ENCODE assay signal across 8 cellular contexts in genomic region chr6:1610497-1611321, GRCh38. TPM values are rescaled to one million over a fixed set of nuclear protein-coding genes. Genes with fewer than 3 reads are reported as not detected.
DNase-seq lines count a peak whose midpoint lies in the region; ATAC-seq lines count a peak whose summit lies in the region.

No MANE protein-coding gene starts in this region.

- 1 to 2% methylated on average over 87 to 99 of the region's 101 CpGs for WGBS in mesodermal cell (ENCODE audit: insufficient coverage in 2 of 2), 2 experiments

- peaks cover 0 to 9% (median 0%) of the 10 kb centered on the region in 7 donors for H3K9me3 Mint-ChIP-seq in CD4-positive, CD25-positive, alpha-beta regulatory T cell

- peaks cover 65% of the 10 kb centered on the region for H3K4me1 ChIP-seq in CD4-positive, CD25-positive, alpha-beta regulatory T cell (ENCODE audit: control insufficient read depth, insufficient read depth, low read length, poor library complexity, severe bottlenecking)
- peaks cover 19% of the 10 kb centered on the region for H3K4me1 ChIP-seq in mesodermal cell (ENCODE audit: control insufficient read depth, insufficient read depth, low read length, poor library complexity, severe bottlenecking)

- H3K36me3 ChIP-seq in CD4-positive, CD25-positive, alpha-beta regulatory T cell (ENCODE audit: control insufficient read depth, insufficient read depth, low read length), result no peaks in the 10 kb centered on the region
- H3K36me3 ChIP-seq in mesodermal cell (ENCODE audit: control insufficient read depth, insufficient read depth, low read length), result no peaks in the 10 kb centered on the region

- no peaks in the 10 kb centered on the region for H3K9me3 ChIP-seq in CD4-positive, CD25-positive, alpha-beta regulatory T cell (ENCODE audit: control insufficient read depth in 2 of 2, low read length in 2 of 2)
- H3K9me3 ChIP-seq in mesodermal cell (ENCODE audit: control insufficient read depth, low read length), result no peaks in the 10 kb centered on the region

- H3K4me1 Mint-ChIP-seq in CD4-positive, CD25-positive, alpha-beta regulatory T cell, result peaks cover 20 to 58% (median 44%) of the 10 kb centered on the region in 4 donors

- ATAC-seq in CD4-positive, CD25-positive, alpha-beta regulatory T cell (ENCODE audit: low read depth in 2 of 2), result no peak
- ATAC-seq in GM21360 (IDR thresholded peaks at IDR 0.05; ENCODE audit: unreplicated experiment) (peak; percentile 17), HG03175 (IDR thresholded peaks at IDR 0.05; ENCODE audit: unreplicated experiment) (no peak), GM18498 (IDR thresholded peaks at IDR 0.05; ENCODE audit: unreplicated experiment) (no peak), left lobe of liver (no peak)

- peaks cover 26% of the 10 kb centered on the region for H3K27me3 ChIP-seq in CD4-positive, CD25-positive, alpha-beta regulatory T cell (ENCODE audit: control insufficient read depth, insufficient read depth, low read length)

- H3K27me3 Mint-ChIP-seq in CD4-positive, CD25-positive, alpha-beta regulatory T cell, result peaks cover 65% of the 10 kb centered on the region

- no peaks in the 10 kb centered on the region for H3K36me3 Mint-ChIP-seq in CD4-positive, CD25-positive, alpha-beta regulatory T cell

- DNase-seq in CD4-positive, CD25-positive, alpha-beta regulatory T cell, result no peak
- DNase-seq in NCI-H526 treated with DMSO at 0.1 percent for 48 hours (lab: John Stamatoyannopoulos, UW), result peak; percentile 14
- peak; percentile 28 for DNase-seq in cerebellar cortex (ENCODE audit: low spot score)
- DNase-seq in left lobe of liver (ENCODE audit: low spot score), result no peak

- no peak overlapping the region for H3K4me3 ChIP-seq in CD4-positive, CD25-positive, alpha-beta regulatory T cell (ENCODE audit: low read depth, low read length)
- H3K4me3 ChIP-seq in mesodermal cell (ENCODE audit: extremely low read depth, insufficient read depth, low read length, poor library complexity, severe bottlenecking), result peak overlapping the region; percentile 38

- H3K27ac Mint-ChIP-seq in CD4-positive, CD25-positive, alpha-beta regulatory T cell, result no peak overlapping the region

- peak overlapping the region; percentile 59 to 88 (median 84) for H3K4me3 Mint-ChIP-seq in CD4-positive, CD25-positive, alpha-beta regulatory T cell

- no peak overlapping the region for H3K27ac ChIP-seq in CD4-positive, CD25-positive, alpha-beta regulatory T cell (ENCODE audit: insufficient read depth, low read length, poor library complexity, severe bottlenecking)
- H3K27ac ChIP-seq in mesodermal cell (ENCODE audit: low read depth, low read length, severe bottlenecking), result no peak overlapping the region

RNA-seq across cellular contexts. Expression of gene FOXC1, which starts 1.0 kb away (rescaled TPM):
- not detected for total RNA-seq in CD4-positive, CD25-positive, alpha-beta regulatory T cell
- not detected for polyA plus RNA-seq in CD4-positive, CD25-positive, alpha-beta regulatory T cell
- 8.1 TPM for polyA plus RNA-seq in mesodermal cell (2013, experiment 1 of 2)
- 6.1 TPM for polyA plus RNA-seq in mesodermal cell (2013, experiment 2 of 2)
- 0.38 TPM for total RNA-seq in left lobe of liver

Comparison
In these comparisons a context has a peak if more than half of its experiments do, and no peak if none do; other contexts are left out.
1. DNase-seq: peak in NCI-H526 treated with DMSO at 0.1 percent for 48 hours (single experiment) and cerebellar cortex (single experiment); none in CD4-positive, CD25-positive, alpha-beta regulatory T cell (0 of 3) and left lobe of liver (single experiment).